In the genomic region with DNA sequence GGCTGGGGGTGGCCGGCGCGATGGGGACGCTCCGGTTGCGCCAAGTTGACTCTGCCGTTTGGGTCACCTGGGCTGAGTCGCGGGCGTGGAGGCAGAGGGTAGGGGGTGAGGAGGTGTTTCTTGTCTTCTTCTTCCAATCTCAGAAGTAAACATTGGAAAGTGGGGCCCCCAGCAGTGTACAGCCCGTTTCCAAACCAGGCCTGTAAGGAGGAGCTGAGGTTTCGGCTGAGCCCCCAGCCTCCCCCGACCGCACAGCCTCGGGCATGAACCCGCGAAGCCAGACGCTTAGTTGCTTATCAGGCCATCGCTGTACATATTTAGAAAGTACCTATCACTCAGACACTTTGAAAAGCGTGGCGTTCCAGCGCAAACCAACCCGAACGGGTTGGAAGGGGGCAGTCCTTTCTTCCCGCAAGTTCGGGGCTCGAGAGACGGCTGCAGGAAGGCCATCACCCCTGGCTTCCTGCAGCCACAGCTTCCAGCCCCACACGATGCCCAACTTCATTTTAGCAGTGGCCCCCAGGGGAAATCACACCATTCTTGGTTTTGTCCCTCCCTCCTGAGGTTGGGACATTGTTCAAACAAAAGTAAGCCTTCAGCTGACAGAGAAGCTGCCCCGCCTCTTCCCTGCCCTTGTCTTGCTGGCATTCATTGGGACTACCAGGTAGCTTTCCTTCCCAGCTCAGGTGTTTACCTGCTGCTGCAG, we compare ENCODE assay signal across 8 cellular contexts.
A peak's percentile ranks its signal among the peaks of the same experiment; 100 is the strongest.
DNase-seq lines count a peak whose midpoint lies in the region; ATAC-seq and TF ChIP-seq lines count a peak whose summit lies in the region.

No MANE protein-coding gene starts in this region.

- peak overlapping the region; percentile 22 for H3K27ac Mint-ChIP-seq in activated naive CD8-positive, alpha-beta T cell treated with anti-CD3 and anti-CD28 coated beads, Interleukin-2, amount 10 ng/mL, durations not matched to agents 7 days and 5 days
- no peak overlapping the region for H3K27ac Mint-ChIP-seq in endothelial cell (ENCODE audit: unreplicated experiment)

- no peak for TF ChIP-seq POLR2A in stomach (IDR thresholded peaks at IDR 0.05)

- H3K36me3 ChIP-seq in OCI-LY3 (replicated peaks; ENCODE audit: low read depth, low read length) (no peaks in the 10 kb centered on the region), stomach (no peaks in the 10 kb centered on the region)

- H3K4me1 ChIP-seq in OCI-LY3 (ENCODE audit: low read length) (no peaks in the 10 kb centered on the region), stomach (peaks cover 27 to 74% (median 57%) of the 10 kb centered on the region in 4 donors)

- no peaks in the 10 kb centered on the region for H3K9me3 Mint-ChIP-seq in activated naive CD8-positive, alpha-beta T cell treated with anti-CD3 and anti-CD28 coated beads, Interleukin-2, amount 10 ng/mL, durations not matched to agents 7 days and 5 days
- no peaks in the 10 kb centered on the region for H3K9me3 Mint-ChIP-seq in endothelial cell (ENCODE audit: unreplicated experiment)

- DNase-seq in activated naive CD8-positive, alpha-beta T cell treated with anti-CD3 and anti-CD28 coated beads, Interleukin-2, amount 10 ng/mL, durations not matched to agents 7 days and 5 days: no peak
- DNase-seq in left lobe of liver (ENCODE audit: low spot score) (peak; percentile 68), stomach (peak; percentile 79), endothelial cell (ENCODE audit: low spot score) (no peak), DMS79 treated with DMSO at 0.1 percent for 48 hours (lab: John Stamatoyannopoulos, UW) (no peak), NCI-H82 (lab: John Stamatoyannopoulos, UW) (no peak)

- intact Hi-C loops in stomach (cut with DNase I; ENCODE audit: low total_unique reads): no loop called here

- TF ChIP-seq EP300 in stomach (IDR thresholded peaks at IDR 0.05): no peak

- peak overlapping the region; percentile 57 for H3K4me3 Mint-ChIP-seq in activated naive CD8-positive, alpha-beta T cell treated with anti-CD3 and anti-CD28 coated beads, Interleukin-2, amount 10 ng/mL, durations not matched to agents 7 days and 5 days
- no peak overlapping the region for H3K4me3 Mint-ChIP-seq in endothelial cell (ENCODE audit: unreplicated experiment)

- H3K4me1 Mint-ChIP-seq in activated naive CD8-positive, alpha-beta T cell treated with anti-CD3 and anti-CD28 coated beads, Interleukin-2, amount 10 ng/mL, durations not matched to agents 7 days and 5 days: peaks cover 2% of the 10 kb centered on the region
- peaks cover 10% of the 10 kb centered on the region for H3K4me1 Mint-ChIP-seq in endothelial cell (ENCODE audit: unreplicated experiment)

- H3K27me3 ChIP-seq in OCI-LY3 (ENCODE audit: low read depth, low read length) (no peaks in the 10 kb centered on the region; the same call in 1 of the 2 replicates), stomach (no peaks in the 10 kb centered on the region)

- no peaks in the 10 kb centered on the region for H3K9me3 ChIP-seq in OCI-LY3 (ENCODE audit: insufficient read depth, low read length)
- no peaks in the 10 kb centered on the region for H3K9me3 ChIP-seq in stomach

- WGBS in stomach, 5 donors: 20 to 45% (median 27%) methylated on average over 27 to 30 of the region's 30 CpGs

- ATAC-seq in activated naive CD8-positive, alpha-beta T cell treated with anti-CD3 and anti-CD28 coated beads, Interleukin-2, amount 10 ng/mL, durations not matched to agents 7 days and 5 days (ENCODE audit: low read depth): peak; percentile 35
- ATAC-seq in left lobe of liver (peak; percentile 47), HG02759 (IDR thresholded peaks at IDR 0.05; ENCODE audit: unreplicated experiment) (no peak)

- H2AFZ ChIP-seq in OCI-LY3 (ENCODE audit: low read depth, low read length): no peak overlapping the region

- H3K36me3 Mint-ChIP-seq in activated naive CD8-positive, alpha-beta T cell treated with anti-CD3 and anti-CD28 coated beads, Interleukin-2, amount 10 ng/mL, durations not matched to agents 7 days and 5 days: no peaks in the 10 kb centered on the region
- H3K36me3 Mint-ChIP-seq in endothelial cell (ENCODE audit: low read depth, unreplicated experiment): no peaks in the 10 kb centered on the region

- peak overlapping the region; percentile 59 for H3K4me3 ChIP-seq in OCI-LY3 (ENCODE audit: low read length)
- H3K4me3 ChIP-seq in stomach: peak overlapping the region; percentile 25 to 39 (median 36)

- H4K20me1 ChIP-seq in OCI-LY3 (ENCODE audit: insufficient read depth, low read length): no peaks in the 10 kb centered on the region

- no peaks in the 10 kb centered on the region for H3K79me2 ChIP-seq in OCI-LY3 (ENCODE audit: low read length)

- peak overlapping the region; percentile 50 for H3K4me2 ChIP-seq in OCI-LY3 (ENCODE audit: low read length)

- H3K27ac ChIP-seq in OCI-LY3 (ENCODE audit: low read length) (no peak overlapping the region), stomach (peak overlapping the region; percentile 87 to 92 (median 88))

- peaks cover 16% of the 10 kb centered on the region for H3K27me3 Mint-ChIP-seq in activated naive CD8-positive, alpha-beta T cell treated with anti-CD3 and anti-CD28 coated beads, Interleukin-2, amount 10 ng/mL, durations not matched to agents 7 days and 5 days
- peaks cover 7% of the 10 kb centered on the region for H3K27me3 Mint-ChIP-seq in endothelial cell (ENCODE audit: unreplicated experiment)

- POLR2A ChIA-PET in activated naive CD8-positive, alpha-beta T cell treated with anti-CD3 and anti-CD28 coated beads, Interleukin-2, amount 10 ng/mL, durations not matched to agents 7 days and 5 days (lab: Charles Lee): interaction anchor here (1.0 kb wide), 1 partner anchor 153 kb away, joined by 3 read pairs; no protein-coding TSS in a partner anchor

- TF ChIP-seq CTCF in OCI-LY3 (IDR thresholded peaks at IDR 0.05; ENCODE audit: low read depth, low read length): no peak
- no peak for TF ChIP-seq CTCF in stomach (IDR thresholded peaks at IDR 0.05)
- no peak for TF ChIP-seq CTCF in endothelial cell (IDR thresholded peaks at IDR 0.05; ENCODE audit: unreplicated experiment)

- H3K9ac ChIP-seq in OCI-LY3 (ENCODE audit: low read length): no peak overlapping the region

Comparison
In these comparisons a context has a peak if more than half of its experiments do, and no peak if none do; other contexts are left out.
1. DNase-seq: peak in left lobe of liver (single experiment) and stomach (single experiment); none in activated naive CD8-positive, alpha-beta T cell treated with anti-CD3 and anti-CD28 coated beads, Interleukin-2, amount 10 ng/mL, durations not matched to agents 7 days and 5 days (single experiment), endothelial cell (single experiment), DMS79 treated with DMSO at 0.1 percent for 48 hours (single experiment) and NCI-H82 (single experiment).